In genomic region chr9:112332977-112333638, GRCh38 we compare ENCODE assay signal across 7 cellular contexts. TPM values are rescaled to one million over a fixed set of nuclear protein-coding genes. Genes with fewer than 3 reads are reported as not detected.
DNase-seq lines count a peak whose midpoint lies in the region; ATAC-seq, FAIRE-seq and TF ChIP-seq lines count a peak whose summit lies in the region.

TSS of gene PTBP3 (minus strand) at chr9:112333619. CDS start at chr9:112297865, 35,754 bp downstream.

- no peaks in the 10 kb centered on the region for H3K9me1 ChIP-seq in keratinocyte (ENCODE audit: control insufficient read depth, extremely low read depth, insufficient read depth, low read length)

- H3K27me3 ChIP-seq in keratinocyte (ENCODE audit: control insufficient read depth, extremely low read depth, insufficient read depth, low read length): no peaks in the 10 kb centered on the region

- H3K27ac ChIP-seq in caudate nucleus (ENCODE audit: low read depth, low read length): peak within 1 kb of the TSS; percentile 90
- H3K27ac ChIP-seq in keratinocyte (ENCODE audit: control insufficient read depth, insufficient read depth, low read length): peak within 1 kb of the TSS; percentile 94

- no peaks in the 10 kb centered on the region for H3K36me3 ChIP-seq in keratinocyte (ENCODE audit: control insufficient read depth in 2 of 2, extremely low read depth in 1 of 2, insufficient read depth in 2 of 2, low read length in 2 of 2)

- peak within 1 kb of the TSS; percentile 86 for H2AFZ ChIP-seq in keratinocyte (ENCODE audit: control insufficient read depth, low read length)

- peak within 1 kb of the TSS; percentile 97 for H3K4me2 ChIP-seq in keratinocyte (ENCODE audit: control insufficient read depth, extremely low read depth, insufficient read depth, low read depth, low read length)

- peak within 1 kb of the TSS; percentile 94 for H3K9ac ChIP-seq in keratinocyte (ENCODE audit: control insufficient read depth, extremely low read depth, insufficient read depth, low read length)

- dilution Hi-C loops in keratinocyte (cut with MboI; ENCODE audit: extremely low pct_ligation_motif_present, low sequenced_read_pairs): no loop called here

- DNase-seq in GM18507 (ENCODE audit: extremely low spot score, insufficient read length, low read depth): peak; percentile 55
- peak; percentile 70 for DNase-seq in NCI-H2029 (lab: John Stamatoyannopoulos, UW)
- DNase-seq in activated CD4-positive, CD25-positive, alpha-beta regulatory T cell (lab: John Stamatoyannopoulos, UW): peak; percentile 57 to 70 (median 64)
- peak in 42 of 61 donors; percentile 5 to 79 (median 50) for DNase-seq in caudate nucleus (lab: John Stamatoyannopoulos, UW)
- DNase-seq in keratinocyte (ENCODE audit: low read depth, low spot score): no peak
- peak; percentile 83 for DNase-seq in stimulated activated CD4-positive, alpha-beta T cell treated with anti-CD3 and anti-CD28 coated beads, Interleukin-15, amount 100 ng/mL, for 24 hours

- H3K9me3 ChIP-seq in keratinocyte (ENCODE audit: control insufficient read depth, low read depth, low read length): no peaks in the 10 kb centered on the region

- H3K4me1 ChIP-seq in keratinocyte (ENCODE audit: control insufficient read depth, extremely low read depth, insufficient read depth, low read length): peaks cover 15% of the 10 kb centered on the region

- peak within 1 kb of the TSS; percentile 79 to 89 (median 79) for H3K4me3 ChIP-seq in keratinocyte (ENCODE audit: control insufficient read depth in 2 of 3, extremely low read depth in 1 of 3, insufficient read depth in 2 of 3, low read depth in 1 of 3, low read length in 3 of 3)

- peaks cover 51% of the 10 kb centered on the region for H3K79me2 ChIP-seq in keratinocyte (ENCODE audit: control insufficient read depth, insufficient read depth, low read length)

- FAIRE-seq in GM18507 (lab: Jason Lieb, UNC): peak; percentile 62
- no peak for FAIRE-seq in keratinocyte (lab: Jason Lieb, UNC)

- ATAC-seq in HG02798 (IDR thresholded peaks at IDR 0.05; ENCODE audit: poor library complexity, unreplicated experiment): peak; percentile 60

- H4K20me1 ChIP-seq in keratinocyte (ENCODE audit: control insufficient read depth, extremely low read depth, insufficient read depth, low read length): no peaks in the 10 kb centered on the region

- TF ChIP-seq CTCF in keratinocyte (optimal IDR thresholded peaks at IDR 0.05 in 1 of 3, IDR thresholded peaks at IDR 0.05 in 1 of 3, conservative IDR thresholded peaks at IDR 0.05 in 1 of 3; ENCODE audit: extremely low read depth in 1 of 3, insufficient read depth in 2 of 3, low read length in 3 of 3): no peak

RNA-seq across cellular contexts. Expression of gene PTBP3, which starts in this region (rescaled TPM):
- polyA plus RNA-seq in keratinocyte: 43.7 to 83.3 TPM (median 51.0 TPM) in 3 replicates
- polyA plus RNA-seq in keratinocyte (2011; ENCODE audit: low read depth): 12.4 TPM
- polyA plus RNA-seq in keratinocyte (2011; cell fraction: cytosol; rRNA removed): 40.3 and 64.4 TPM in 2 replicates
- polyA plus RNA-seq in keratinocyte (2011; cell fraction: nucleus; rRNA removed): 48.1 and 49.1 TPM in 2 replicates
- polyA plus RNA-seq in keratinocyte (2012; ENCODE audit: low replicate concordance): 22.0 and 35.0 TPM in 2 replicates
- 47.9 to 167 TPM (median 114 TPM) in 3 replicates for polyA minus RNA-seq in keratinocyte
- polyA minus RNA-seq in keratinocyte (2011; cell fraction: cytosol; rRNA and poly(A)+ RNA removed): 49.3 TPM
- 32.8 and 60.3 TPM in 2 replicates for polyA minus RNA-seq in keratinocyte (2011; cell fraction: nucleus; rRNA and poly(A)+ RNA removed)
